ENCODE assay signal across 30 cellular contexts in genomic region chr18:71849407-71849806, GRCh38.
A peak's percentile ranks its signal among the peaks of the same experiment; 100 is the strongest.
DNase-seq lines count a peak whose midpoint lies in the region; ATAC-seq and TF ChIP-seq lines count a peak whose summit lies in the region.
"Had no signal": no experiment of that assay in that cellular context is flagged by ENCODE, and none has a peak within 500 bp of the region (broad histone marks: within the 10 kb centered on the region; RNA-seq: fewer than 3 reads in every experiment).

No MANE protein-coding gene starts in this region.

- intact Hi-C loops in A673 (cut with micrococcal nuclease; ENCODE audit: unreplicated experiment) = no loop called here

- CTCF ChIA-PET in A673 (lab: Charles Lee) = no interaction called here
- CTCF ChIA-PET in activated CD8-positive, alpha-beta memory T cell treated with anti-CD3 and anti-CD28 coated beads, Interleukin-2, amount 10 ng/mL, durations not matched to agents 7 days and 5 days (lab: Charles Lee) = no interaction called here

- H3K9me3 ChIP-seq in A673 (ENCODE audit: low read depth, low read length, poor library complexity, severe bottlenecking) = no peaks in the 10 kb centered on the region
- H3K9me3 ChIP-seq: gastrocnemius medialis, psoas muscle, uterus had no signal

- TF ChIP-seq POLR2A in NB4 (IDR thresholded peaks at IDR 0.05; ENCODE audit: extremely low read depth, insufficient read length) = no peak

- no peak for ATAC-seq in activated CD8-positive, alpha-beta memory T cell treated with anti-CD3 and anti-CD28 coated beads, Interleukin-2, amount 10 ng/mL, durations not matched to agents 7 days and 5 days
- ATAC-seq: gastrocnemius medialis, left lung, psoas muscle had no signal

- DNase-seq in A673 (ENCODE audit: low spot score) (peak; percentile 2), NB4 (ENCODE audit: low read depth) (peak; percentile 6), epithelial cell of proximal tubule (ENCODE audit: low read depth) (no peak), Ammon's horn (ENCODE audit: low spot score) (no peak), HFFc6 (no peak), C1 segment of cervical spinal cord (lab: John Stamatoyannopoulos, UW) (no peak)
- no peak for DNase-seq in activated CD8-positive, alpha-beta memory T cell treated with anti-CD3 and anti-CD28 coated beads, Interleukin-2, amount 10 ng/mL, durations not matched to agents 7 days and 5 days
- DNase-seq: activated CD8-positive, alpha-beta memory T cell treated with anti-CD3 and anti-CD28 coated beads, Interleukin-2, amount 50 U/mL, for 48 hours; amygdala; Calu3; caudate nucleus; esophagus squamous epithelium; gastrocnemius medialis; hypothalamus; Kasumi-1; left lung; mesendoderm; MV-4-11; NCI-H446; NCI-H774; nucleus accumbens; stimulated activated naive CD4-positive, alpha-beta T cell treated with Interleukin-2 at 50 U/mL for 16 hours; T-helper 2 cell; uterus had no signal

- no peaks in the 10 kb centered on the region for H3K27me3 Mint-ChIP-seq in activated CD8-positive, alpha-beta memory T cell treated with anti-CD3 and anti-CD28 coated beads, Interleukin-2, amount 10 ng/mL, durations not matched to agents 7 days and 5 days
- no peaks in the 10 kb centered on the region for H3K27me3 Mint-ChIP-seq in HFFc6 (ENCODE audit: insufficient read depth)
- H3K27me3 Mint-ChIP-seq: activated naive CD4-positive, alpha-beta T cell treated with anti-CD3 and anti-CD28 coated beads, Interleukin-2, amount 50 U/mL, for 24 hours; dendritic cell treated with granulocyte-macrophage colony-stimulating factor and Interleukin-4, amounts not matched to agents 40 ng/mL and 50 ng/mL, for 4 days had no signal

- H3K4me1 Mint-ChIP-seq in activated CD8-positive, alpha-beta memory T cell treated with anti-CD3 and anti-CD28 coated beads, Interleukin-2, amount 10 ng/mL, durations not matched to agents 7 days and 5 days = no peaks in the 10 kb centered on the region
- H3K4me1 Mint-ChIP-seq in HFFc6 (ENCODE audit: low read depth) = no peaks in the 10 kb centered on the region
- H3K4me1 Mint-ChIP-seq: activated naive CD4-positive, alpha-beta T cell treated with anti-CD3 and anti-CD28 coated beads, Interleukin-2, amount 50 U/mL, for 24 hours had no signal

- no peak overlapping the region for H3K27ac ChIP-seq in A673 (ENCODE audit: low read depth, low read length, poor library complexity, severe bottlenecking)
- H3K27ac ChIP-seq: esophagus squamous epithelium, gastrocnemius medialis, left lung, psoas muscle, RWPE1, uterus, VCaP had no signal

- no peaks in the 10 kb centered on the region for H3K4me1 ChIP-seq in A673 (ENCODE audit: insufficient read depth, low read length, poor library complexity, severe bottlenecking)
- H3K4me1 ChIP-seq: esophagus squamous epithelium, gastrocnemius medialis, left lung, psoas muscle, uterus had no signal

- H3K4me3 ChIP-seq in A673 (ENCODE audit: low read depth, low read length, poor library complexity, severe bottlenecking) (no peak overlapping the region), NB4 (ENCODE audit: low read depth, low read length) (no peak overlapping the region), epithelial cell of proximal tubule (ENCODE audit: low read depth, low read length) (no peak overlapping the region)
- H3K4me3 ChIP-seq: esophagus squamous epithelium, gastrocnemius medialis, left lung, psoas muscle, uterus had no signal

- POLR2A ChIA-PET in A673 (lab: Charles Lee; ENCODE audit: low non-redundant PET) = no interaction called here

- H3K4me3 Mint-ChIP-seq in activated CD8-positive, alpha-beta memory T cell treated with anti-CD3 and anti-CD28 coated beads, Interleukin-2, amount 10 ng/mL, durations not matched to agents 7 days and 5 days = no peak overlapping the region
- no peak overlapping the region for H3K4me3 Mint-ChIP-seq in HFFc6
- H3K4me3 Mint-ChIP-seq: activated naive CD4-positive, alpha-beta T cell treated with anti-CD3 and anti-CD28 coated beads, Interleukin-2, amount 50 U/mL, for 24 hours; dendritic cell treated with granulocyte-macrophage colony-stimulating factor and Interleukin-4, amounts not matched to agents 40 ng/mL and 50 ng/mL, for 4 days had no signal

- no peaks in the 10 kb centered on the region for H3K27me3 ChIP-seq in A673 (replicated peaks; ENCODE audit: insufficient read depth, low read depth, low read length, poor library complexity)
- H3K27me3 ChIP-seq: esophagus squamous epithelium, gastrocnemius medialis, left lung, uterus had no signal

- H3K36me3 ChIP-seq in A673 (ENCODE audit: insufficient read depth, low read length, poor library complexity, severe bottlenecking) = no peaks in the 10 kb centered on the region
- H3K36me3 ChIP-seq: esophagus squamous epithelium, gastrocnemius medialis, left lung, uterus had no signal

- peaks cover 24% of the 10 kb centered on the region for H3K9me3 Mint-ChIP-seq in activated CD8-positive, alpha-beta memory T cell treated with anti-CD3 and anti-CD28 coated beads, Interleukin-2, amount 10 ng/mL, durations not matched to agents 7 days and 5 days (ENCODE audit: low read depth)
- H3K9me3 Mint-ChIP-seq in HFFc6 = peaks cover 47% of the 10 kb centered on the region

- TF ChIP-seq CTCF in A673 (conservative IDR thresholded peaks at IDR 0.05; ENCODE audit: low read depth, low read length) (0 out of 2 replicates have a peak, but pooled peaks have one; percentile 15), GM12872 (IDR thresholded peaks at IDR 0.05; ENCODE audit: insufficient read depth, low read depth, low read length) (peak; percentile 24; the same call in 1 of the 3 replicates), NB4 (IDR thresholded peaks at IDR 0.05; ENCODE audit: low read depth, low read length) (peak; percentile 15), epithelial cell of proximal tubule (conservative IDR thresholded peaks at IDR 0.05; ENCODE audit: low read depth, low read length) (peak; percentile 13), HFFc6 (IDR thresholded peaks at IDR 0.05) (no peak)

- no TSS peak for BruUV-seq in A673 (replicated peaks; lab: Mats Ljungman, UMichigan)

- no peak overlapping the region for H3K27ac Mint-ChIP-seq in activated CD8-positive, alpha-beta memory T cell treated with anti-CD3 and anti-CD28 coated beads, Interleukin-2, amount 10 ng/mL, durations not matched to agents 7 days and 5 days
- no peak overlapping the region for H3K27ac Mint-ChIP-seq in HFFc6
- H3K27ac Mint-ChIP-seq: activated naive CD4-positive, alpha-beta T cell treated with anti-CD3 and anti-CD28 coated beads, Interleukin-2, amount 50 U/mL, for 24 hours; dendritic cell treated with granulocyte-macrophage colony-stimulating factor and Interleukin-4, amounts not matched to agents 40 ng/mL and 50 ng/mL, for 4 days had no signal

- no peaks in the 10 kb centered on the region for H3K36me3 Mint-ChIP-seq in activated CD8-positive, alpha-beta memory T cell treated with anti-CD3 and anti-CD28 coated beads, Interleukin-2, amount 10 ng/mL, durations not matched to agents 7 days and 5 days
- no peaks in the 10 kb centered on the region for H3K36me3 Mint-ChIP-seq in HFFc6 (ENCODE audit: low read depth)
- H3K36me3 Mint-ChIP-seq: activated naive CD4-positive, alpha-beta T cell treated with anti-CD3 and anti-CD28 coated beads, Interleukin-2, amount 50 U/mL, for 24 hours had no signal

Comparison
In these comparisons a context has a peak if more than half of its experiments do, and no peak if none do; other contexts are left out.
1. DNase-seq: peak in A673 (single experiment) and NB4 (single experiment); none in epithelial cell of proximal tubule (single experiment), Ammon's horn (single experiment), activated CD8-positive, alpha-beta memory T cell treated with anti-CD3 and anti-CD28 coated beads, Interleukin-2, amount 10 ng/mL, durations not matched to agents 7 days and 5 days (single experiment), HFFc6 (single experiment) and C1 segment of cervical spinal cord (0 of 14).